ENCODE assay signal across 25 cellular contexts in the genomic region with DNA sequence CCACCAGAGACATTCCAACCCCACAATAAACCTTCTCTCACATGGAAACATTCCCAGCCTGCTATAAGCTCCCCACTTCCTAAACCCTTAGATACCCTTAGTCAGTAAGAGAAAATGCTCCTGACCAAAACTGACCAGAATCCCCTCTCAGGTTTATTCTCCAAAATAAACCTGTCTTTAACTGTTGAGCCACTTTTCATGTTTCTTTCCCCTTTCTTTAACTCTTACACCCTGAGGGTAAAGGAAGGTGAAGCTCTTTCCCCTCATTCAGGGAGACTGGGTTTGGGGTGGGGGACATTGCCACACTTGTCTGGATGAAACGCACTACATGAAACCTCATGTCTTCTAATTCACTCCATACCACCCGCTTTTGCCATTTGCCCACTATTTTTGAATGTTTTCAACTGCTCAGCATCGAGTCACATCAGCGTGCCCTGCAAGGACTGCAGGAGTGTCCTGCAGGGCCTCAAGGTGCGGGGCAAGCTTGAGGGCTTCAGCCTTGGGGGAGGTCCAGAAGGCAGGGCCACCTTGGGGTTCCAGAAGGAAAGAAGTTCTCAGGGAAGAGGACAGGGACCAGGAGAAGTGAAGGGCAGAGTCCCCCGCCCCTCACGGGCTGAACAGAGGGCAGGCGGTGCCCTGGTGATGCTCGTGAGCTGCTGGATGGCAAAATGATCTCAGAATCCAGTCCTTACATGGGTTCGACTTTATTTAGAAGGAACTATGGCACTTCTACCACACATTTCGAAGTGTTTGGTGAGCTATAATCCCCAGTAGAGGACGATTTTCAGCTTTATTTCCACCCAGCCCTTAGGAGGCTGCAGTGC. TPM values are rescaled to one million over a fixed set of nuclear protein-coding genes. Genes with fewer than 3 reads are reported as not detected.
DNase-seq lines count a peak whose midpoint lies in the region; ATAC-seq and TF ChIP-seq lines count a peak whose summit lies in the region.
"Had no signal": no experiment of that assay in that cellular context is flagged by ENCODE, and none has a peak within 500 bp of the region (broad histone marks: within the 10 kb centered on the region; RNA-seq: fewer than 3 reads in every experiment).

No MANE protein-coding gene starts in this region.

- H3K4me1 Mint-ChIP-seq in activated CD4-positive, alpha-beta T cell treated with anti-CD3 and anti-CD28 coated beads, Interleukin-2, amount 10 ng/mL, durations not matched to agents 7 days and 5 days, result peaks cover 80% of the 10 kb centered on the region
- H3K4me1 Mint-ChIP-seq in activated CD4-positive, alpha-beta T cell treated with anti-CD3 and anti-CD28 coated beads for 36 hours, result peaks cover 61% of the 10 kb centered on the region
- peaks cover 87% of the 10 kb centered on the region for H3K4me1 Mint-ChIP-seq in activated T-helper 1 cell treated with anti-CD3 and anti-CD28 coated beads, Interleukin-12 subunit alpha, Interleukin-12 subunit beta, Interleukin-2, Interleukin-4 antibody, amounts not matched to agents 30 ng/mL and 10 ng/mL and 1 ng/mL, durations not matched to agents 14 hours and 24 hours and 36 hours (ENCODE audit: low read depth)
- no peaks in the 10 kb centered on the region for H3K4me1 Mint-ChIP-seq in neural progenitor cell

- no peak for DNase-seq in activated CD4-positive, alpha-beta T cell treated with anti-CD3 and anti-CD28 coated beads, Interleukin-2, amount 10 ng/mL, durations not matched to agents 7 days and 5 days
- DNase-seq in activated CD4-positive, alpha-beta T cell treated with anti-CD3 and anti-CD28 coated beads for 36 hours, result no peak
- DNase-seq in GM13977 (ENCODE audit: low spot score) (no peak), neural progenitor cell (ENCODE audit: low spot score) (no peak), HAP-1 (ENCODE audit: low spot score in 2 of 2) (no peak)
- no peak for DNase-seq in activated T-helper 1 cell treated with anti-CD3 and anti-CD28 coated beads, Interleukin-12 subunit alpha, Interleukin-12 subunit beta, Interleukin-2, Interleukin-4 antibody, amounts not matched to agents 30 ng/mL and 10 ng/mL and 1 ng/mL, durations not matched to agents 14 hours and 24 hours and 36 hours (ENCODE audit: low spot score)
- DNase-seq: activated T-cell treated with anti-CD3 and anti-CD28 coated beads, Interleukin-2, amount 50 U/mL, for 1 hour; gastrocnemius medialis; HCEC 1CT; KBM-7; mesendoderm; NCI-H1048; NCI-H2029; NCI-H446 treated with DMSO at 0.1 percent for 48 hours; nephron progenitor cell; psoas muscle; RPMI8226; stimulated activated CD4-positive, alpha-beta T cell treated with anti-CD3 and anti-CD28 coated beads, Interleukin-4, amount 100 ng/mL, for 4 hours; substantia nigra had no signal

- no peaks in the 10 kb centered on the region for H3F3A ChIP-seq in neural progenitor cell (ENCODE audit: low read depth)

- H3K36me3 ChIP-seq in neural progenitor cell, result no peaks in the 10 kb centered on the region
- H3K36me3 ChIP-seq in HAP-1 (replicated peaks), result no peaks in the 10 kb centered on the region
- H3K36me3 ChIP-seq: breast epithelium, gastrocnemius medialis, vagina had no signal

- intact Hi-C loops in activated CD4-positive, alpha-beta T cell treated with anti-CD3 and anti-CD28 coated beads for 36 hours (cut with DNase I, micrococcal nuclease), result no loop called here
- intact Hi-C loops in activated T-helper 1 cell treated with anti-CD3 and anti-CD28 coated beads, Interleukin-12 subunit alpha, Interleukin-12 subunit beta, Interleukin-2, Interleukin-4 antibody, amounts not matched to agents 30 ng/mL and 10 ng/mL and 1 ng/mL, durations not matched to agents 14 hours and 24 hours and 36 hours (cut with micrococcal nuclease), result no loop called here

- peaks cover 12% of the 10 kb centered on the region for H3K9me3 Mint-ChIP-seq in activated CD4-positive, alpha-beta T cell treated with anti-CD3 and anti-CD28 coated beads, Interleukin-2, amount 10 ng/mL, durations not matched to agents 7 days and 5 days
- peaks cover 3% of the 10 kb centered on the region for H3K9me3 Mint-ChIP-seq in activated CD4-positive, alpha-beta T cell treated with anti-CD3 and anti-CD28 coated beads for 36 hours (ENCODE audit: low read depth)
- peaks cover 6% of the 10 kb centered on the region for H3K9me3 Mint-ChIP-seq in activated T-helper 1 cell treated with anti-CD3 and anti-CD28 coated beads, Interleukin-12 subunit alpha, Interleukin-12 subunit beta, Interleukin-2, Interleukin-4 antibody, amounts not matched to agents 30 ng/mL and 10 ng/mL and 1 ng/mL, durations not matched to agents 14 hours and 24 hours and 36 hours
- H3K9me3 Mint-ChIP-seq in neural progenitor cell, result peaks cover 13% of the 10 kb centered on the region

- no peak overlapping the region for H2AFZ ChIP-seq in neural progenitor cell (replicated peaks)

- H3K4me3 Mint-ChIP-seq in activated CD4-positive, alpha-beta T cell treated with anti-CD3 and anti-CD28 coated beads, Interleukin-2, amount 10 ng/mL, durations not matched to agents 7 days and 5 days, result no peak overlapping the region
- no peak overlapping the region for H3K4me3 Mint-ChIP-seq in activated CD4-positive, alpha-beta T cell treated with anti-CD3 and anti-CD28 coated beads for 36 hours
- no peak overlapping the region for H3K4me3 Mint-ChIP-seq in activated T-helper 1 cell treated with anti-CD3 and anti-CD28 coated beads, Interleukin-12 subunit alpha, Interleukin-12 subunit beta, Interleukin-2, Interleukin-4 antibody, amounts not matched to agents 30 ng/mL and 10 ng/mL and 1 ng/mL, durations not matched to agents 14 hours and 24 hours and 36 hours
- H3K4me3 Mint-ChIP-seq in neural progenitor cell, result no peak overlapping the region
- H3K4me3 Mint-ChIP-seq: nephron progenitor cell had no signal

- H3K27me3 ChIP-seq in neural progenitor cell, result no peaks in the 10 kb centered on the region
- H3K27me3 ChIP-seq in HAP-1 (ENCODE audit: low read depth), result no peaks in the 10 kb centered on the region
- H3K27me3 ChIP-seq: breast epithelium, gastrocnemius medialis, vagina had no signal

- POLR2A ChIA-PET in activated CD4-positive, alpha-beta T cell treated with anti-CD3 and anti-CD28 coated beads, Interleukin-2, amount 10 ng/mL, durations not matched to agents 7 days and 5 days (lab: Charles Lee), result no interaction called here
- POLR2A ChIA-PET in activated CD4-positive, alpha-beta T cell treated with anti-CD3 and anti-CD28 coated beads for 36 hours (lab: Charles Lee), result no interaction called here

- H3K9me3 ChIP-seq in neural progenitor cell (ENCODE audit: low read depth), result no peaks in the 10 kb centered on the region
- H3K9me3 ChIP-seq in HAP-1, result no peaks in the 10 kb centered on the region
- H3K9me3 ChIP-seq: gastrocnemius medialis, psoas muscle, SK-N-SH, vagina had no signal

- no peak overlapping the region for H3K9ac ChIP-seq in neural progenitor cell
- H3K9ac ChIP-seq: SK-N-SH had no signal

- H3K4me3 ChIP-seq in neural progenitor cell, result no peak overlapping the region
- no peak overlapping the region for H3K4me3 ChIP-seq in HAP-1
- H3K4me3 ChIP-seq: breast epithelium, gastrocnemius medialis, psoas muscle, vagina had no signal

- peaks cover 67% of the 10 kb centered on the region for H3K36me3 Mint-ChIP-seq in activated CD4-positive, alpha-beta T cell treated with anti-CD3 and anti-CD28 coated beads, Interleukin-2, amount 10 ng/mL, durations not matched to agents 7 days and 5 days (ENCODE audit: low read depth)
- peaks cover 13% of the 10 kb centered on the region for H3K36me3 Mint-ChIP-seq in activated CD4-positive, alpha-beta T cell treated with anti-CD3 and anti-CD28 coated beads for 36 hours (ENCODE audit: low read depth)
- H3K36me3 Mint-ChIP-seq in activated T-helper 1 cell treated with anti-CD3 and anti-CD28 coated beads, Interleukin-12 subunit alpha, Interleukin-12 subunit beta, Interleukin-2, Interleukin-4 antibody, amounts not matched to agents 30 ng/mL and 10 ng/mL and 1 ng/mL, durations not matched to agents 14 hours and 24 hours and 36 hours (ENCODE audit: low read depth), result peaks cover 39% of the 10 kb centered on the region
- no peaks in the 10 kb centered on the region for H3K36me3 Mint-ChIP-seq in neural progenitor cell

- H4K20me1 ChIP-seq in neural progenitor cell (ENCODE audit: low read depth), result no peaks in the 10 kb centered on the region

- peak; percentile 28 for TF ChIP-seq CTCF in GM13977 (IDR thresholded peaks at IDR 0.05; ENCODE audit: extremely low read depth, insufficient read depth, missing control alignments)
- peak; percentile 9 for TF ChIP-seq CTCF in neural progenitor cell (IDR thresholded peaks at IDR 0.05)

- H3K4me1 ChIP-seq in neural progenitor cell, result no peaks in the 10 kb centered on the region
- H3K4me1 ChIP-seq in HAP-1, result no peaks in the 10 kb centered on the region
- H3K4me1 ChIP-seq: breast epithelium had no signal

- CTCF ChIA-PET in activated CD4-positive, alpha-beta T cell treated with anti-CD3 and anti-CD28 coated beads, Interleukin-2, amount 10 ng/mL, durations not matched to agents 7 days and 5 days (lab: Charles Lee), result interaction anchor here (0.6 to 1.6 kb wide), 5 partner anchors 8 to 58 kb away, joined by 3 to 5 read pairs (median 3); no protein-coding TSS in a partner anchor
- CTCF ChIA-PET in activated CD4-positive, alpha-beta T cell treated with anti-CD3 and anti-CD28 coated beads for 36 hours (lab: Charles Lee), result interaction anchor here (0.6 to 1.5 kb wide), 6 partner anchors 9 to 492 kb away, joined by 3 to 6 read pairs (median 3); no protein-coding TSS in a partner anchor

- peak overlapping the region; percentile 82 for H3K27ac Mint-ChIP-seq in activated CD4-positive, alpha-beta T cell treated with anti-CD3 and anti-CD28 coated beads, Interleukin-2, amount 10 ng/mL, durations not matched to agents 7 days and 5 days
- no peak overlapping the region for H3K27ac Mint-ChIP-seq in activated CD4-positive, alpha-beta T cell treated with anti-CD3 and anti-CD28 coated beads for 36 hours
- H3K27ac Mint-ChIP-seq in activated T-helper 1 cell treated with anti-CD3 and anti-CD28 coated beads, Interleukin-12 subunit alpha, Interleukin-12 subunit beta, Interleukin-2, Interleukin-4 antibody, amounts not matched to agents 30 ng/mL and 10 ng/mL and 1 ng/mL, durations not matched to agents 14 hours and 24 hours and 36 hours, result peak overlapping the region; percentile 58
- H3K27ac Mint-ChIP-seq in neural progenitor cell, result no peak overlapping the region
- H3K27ac Mint-ChIP-seq: nephron progenitor cell had no signal

- in situ Hi-C loops in GM13977 (cut with MboI; ENCODE audit: low pct_unique_long_range_greater_than_20kb, low sequenced_read_pairs, unreplicated experiment) (no loop called here), HAP-1 (cut with MboI; ENCODE audit: low sequenced_read_pairs) (no loop called here)

- no peaks in the 10 kb centered on the region for H3K27me3 Mint-ChIP-seq in activated CD4-positive, alpha-beta T cell treated with anti-CD3 and anti-CD28 coated beads, Interleukin-2, amount 10 ng/mL, durations not matched to agents 7 days and 5 days
- no peaks in the 10 kb centered on the region for H3K27me3 Mint-ChIP-seq in activated CD4-positive, alpha-beta T cell treated with anti-CD3 and anti-CD28 coated beads for 36 hours
- no peaks in the 10 kb centered on the region for H3K27me3 Mint-ChIP-seq in activated T-helper 1 cell treated with anti-CD3 and anti-CD28 coated beads, Interleukin-12 subunit alpha, Interleukin-12 subunit beta, Interleukin-2, Interleukin-4 antibody, amounts not matched to agents 30 ng/mL and 10 ng/mL and 1 ng/mL, durations not matched to agents 14 hours and 24 hours and 36 hours (ENCODE audit: insufficient read depth)
- peaks cover 5% of the 10 kb centered on the region for H3K27me3 Mint-ChIP-seq in neural progenitor cell (ENCODE audit: insufficient read depth, low read depth)

- no peak overlapping the region for H3K4me2 ChIP-seq in neural progenitor cell
- H3K4me2 ChIP-seq: SK-N-SH had no signal

- H3K27ac ChIP-seq in neural progenitor cell, result no peak overlapping the region
- H3K27ac ChIP-seq: breast epithelium, epithelial cell of prostate, gastrocnemius medialis, psoas muscle, vagina had no signal

- no peak for ATAC-seq in activated CD4-positive, alpha-beta T cell treated with anti-CD3 and anti-CD28 coated beads for 36 hours
- ATAC-seq in HG03135 (IDR thresholded peaks at IDR 0.05; ENCODE audit: unreplicated experiment), result no peak
- ATAC-seq in HG02970 (IDR thresholded peaks at IDR 0.05; ENCODE audit: low FRiP score, unreplicated experiment), result no peak
- ATAC-seq: gastrocnemius medialis, psoas muscle had no signal

- no peaks in the 10 kb centered on the region for H3K79me2 ChIP-seq in neural progenitor cell (ENCODE audit: low read depth)

RNA-seq across cellular contexts. Expression of a gene that starts 4.2 kb away (rescaled TPM):
- total RNA-seq in activated CD4-positive, alpha-beta T cell treated with anti-CD3 and anti-CD28 coated beads, Interleukin-2, amount 10 ng/mL, durations not matched to agents 7 days and 5 days, result 100 to 1,000 TPM in 1 of 2 experiments, 10 to 100 TPM in 1; 95.1 to 101 TPM
- 10 to 100 TPM; 40.1 to 43.4 TPM for total RNA-seq in activated CD4-positive, alpha-beta T cell treated with anti-CD3 and anti-CD28 coated beads for 36 hours
- total RNA-seq in activated T-helper 1 cell treated with anti-CD3 and anti-CD28 coated beads, Interleukin-12 subunit alpha, Interleukin-12 subunit beta, Interleukin-2, Interleukin-4 antibody, amounts not matched to agents 30 ng/mL and 10 ng/mL and 1 ng/mL, durations not matched to agents 14 hours and 24 hours and 36 hours, result 57.4 and 57.8 TPM in 2 replicates
- 2.0 and 2.1 TPM in 2 replicates for total RNA-seq in neural progenitor cell (ENCODE audit: low replicate concordance)

Comparison
In these comparisons a context has a peak if more than half of its experiments do, and no peak if none do; other contexts are left out.
1. H3K27ac Mint-ChIP-seq: peak in activated CD4-positive, alpha-beta T cell treated with anti-CD3 and anti-CD28 coated beads, Interleukin-2, amount 10 ng/mL, durations not matched to agents 7 days and 5 days (single experiment) and activated T-helper 1 cell treated with anti-CD3 and anti-CD28 coated beads, Interleukin-12 subunit alpha, Interleukin-12 subunit beta, Interleukin-2, Interleukin-4 antibody, amounts not matched to agents 30 ng/mL and 10 ng/mL and 1 ng/mL, durations not matched to agents 14 hours and 24 hours and 36 hours (single experiment); none in activated CD4-positive, alpha-beta T cell treated with anti-CD3 and anti-CD28 coated beads for 36 hours (single experiment) and neural progenitor cell (single experiment).
2. RNA of a gene that starts 4.2 kb away (total RNA-seq): 95.1 to 101 TPM in activated CD4-positive, alpha-beta T cell treated with anti-CD3 and anti-CD28 coated beads, Interleukin-2, amount 10 ng/mL, durations not matched to agents 7 days and 5 days, 57.4 to 57.8 TPM in activated T-helper 1 cell treated with anti-CD3 and anti-CD28 coated beads, Interleukin-12 subunit alpha, Interleukin-12 subunit beta, Interleukin-2, Interleukin-4 antibody, amounts not matched to agents 30 ng/mL and 10 ng/mL and 1 ng/mL, durations not matched to agents 14 hours and 24 hours and 36 hours and 40.1 to 43.4 TPM in activated CD4-positive, alpha-beta T cell treated with anti-CD3 and anti-CD28 coated beads for 36 hours; 2.0 to 2.1 TPM in neural progenitor cell; every median in the first group is over 10 times any median in the second.